ENCODE assay signal across 9 cellular contexts in the genomic region with DNA sequence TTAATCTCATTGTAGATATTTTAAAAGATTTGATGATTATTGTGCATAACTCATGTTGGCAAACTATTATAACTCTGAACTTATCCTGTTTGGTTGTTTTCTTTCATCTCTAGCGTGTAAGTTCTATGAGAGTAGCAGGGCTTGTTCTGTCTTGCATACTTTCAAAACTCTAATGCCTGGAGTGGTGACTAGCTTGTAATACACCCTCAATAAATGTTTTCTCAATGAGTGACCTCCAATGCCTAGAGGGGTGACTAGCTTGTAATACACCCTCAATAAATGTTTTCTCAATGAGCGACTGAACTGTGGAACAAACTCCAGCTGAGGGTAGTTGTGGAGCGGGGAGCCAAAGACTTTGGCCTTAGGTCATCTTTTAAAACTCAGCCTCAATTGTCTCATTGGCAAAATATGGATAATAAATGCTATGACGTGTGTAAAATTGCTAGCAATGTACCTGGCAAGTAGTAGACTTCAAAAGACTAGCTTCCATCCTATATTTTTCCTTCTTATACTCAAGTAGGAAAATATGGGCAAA. TPM values are rescaled to one million over a fixed set of nuclear protein-coding genes. Genes with fewer than 3 reads are reported as not detected.
DNase-seq lines count a peak whose midpoint lies in the region; ATAC-seq, FAIRE-seq and TF ChIP-seq lines count a peak whose summit lies in the region.
"Had no signal": no experiment of that assay in that cellular context is flagged by ENCODE, and none has a peak within 500 bp of the region (broad histone marks: within the 10 kb centered on the region; RNA-seq: fewer than 3 reads in every experiment).

No MANE protein-coding gene starts in this region.

- TF ChIP-seq EP300 in HepG2 (IDR thresholded peaks at IDR 0.05; ENCODE audit: low read depth in 2 of 2, low read length in 2 of 2), result no peak
- no peak for TF ChIP-seq EP300 in HepG2 (CRISPR knock-in tag; IDR thresholded peaks at IDR 0.05; ENCODE audit: borderline replicate concordance)

- ATAC-seq in activated T-helper 17 cell treated with anti-CD3 and anti-CD28 coated beads, Interleukin-2, amount 50 U/mL, for 72 hours (replicated peaks), result no peak
- ATAC-seq in HepG2, result no peak

- H3K27ac ChIP-seq in iPS-20b (ENCODE audit: low read length) (no peak overlapping the region), thyroid gland (peak overlapping the region in 2 of 3 donors; percentile 96 to 99), HepG2 (ENCODE audit: extremely low read length, insufficient read depth, low read length) (no peak overlapping the region)

- no TSS peak for BruUV-seq in HepG2 (replicated peaks; lab: Mats Ljungman, UMichigan)

- 0 out of 2 replicates have a peak overlapping the region, but pooled peaks have one; percentile 11 for H3K4me3 ChIP-seq in iPS-20b (ENCODE audit: low read length)
- no peak overlapping the region for H3K4me3 ChIP-seq in thyroid gland (replicated peaks in 1 of 3)
- no peak overlapping the region for H3K4me3 ChIP-seq in H7 (ENCODE audit: insufficient read depth, low read depth, low read length)
- H3K4me3 ChIP-seq in HepG2 (replicated peaks in 1 of 3; ENCODE audit: insufficient read depth in 1 of 3, low read depth in 2 of 3, low read length in 3 of 3), result no peak overlapping the region

- no peak for TF ChIP-seq POLR2A in thyroid gland (IDR thresholded peaks at IDR 0.05)
- no peak for TF ChIP-seq POLR2A in HepG2 (IDR thresholded peaks at IDR 0.05; ENCODE audit: insufficient read depth in 1 of 2, low read depth in 2 of 2, low read length in 2 of 2)

- H3K9me3 ChIP-seq in iPS-20b (ENCODE audit: insufficient read depth, low read depth, low read length) (no peaks in the 10 kb centered on the region), thyroid gland (no peaks in the 10 kb centered on the region), HepG2 (ENCODE audit: low read length) (no peaks in the 10 kb centered on the region)

- TF ChIP-seq RAD21 in HepG2 (CRISPR knock-in tag; IDR thresholded peaks at IDR 0.05), result no peak

- H3K27me3 ChIP-seq in iPS-20b (ENCODE audit: insufficient read depth, low read length) (no peaks in the 10 kb centered on the region), thyroid gland (no peaks in the 10 kb centered on the region), H7 (ENCODE audit: control insufficient read depth, insufficient read depth, low read length) (no peaks in the 10 kb centered on the region), HepG2 (ENCODE audit: control insufficient read depth in 1 of 2, insufficient read depth in 2 of 2, low read length in 2 of 2) (no peaks in the 10 kb centered on the region; a peak in 1 of 5 replicates)

- 96 to 97% methylated on average over 4 of the region's 4 CpGs for WGBS in thyroid gland, 2 donors
- WGBS in HepG2 (ENCODE audit: low lambda C conversion rate), result 38% methylated on average over 4 of the region's 4 CpGs

- H3K27ac Mint-ChIP-seq in activated CD4-positive, alpha-beta T cell treated with anti-CD3 and anti-CD28 coated beads, Interleukin-2, amount 10 ng/mL, durations not matched to agents 24 days and 14 days, result peak overlapping the region; percentile 48
- H3K27ac Mint-ChIP-seq in activated T-helper 17 cell treated with anti-CD3 and anti-CD28 coated beads, Interleukin-2, amount 50 U/mL, for 72 hours, result peak overlapping the region; percentile 100

- H3K36me3 ChIP-seq in iPS-20b (ENCODE audit: insufficient read depth, low read depth, low read length), result no peaks in the 10 kb centered on the region
- no peaks in the 10 kb centered on the region for H3K36me3 ChIP-seq in thyroid gland
- no peaks in the 10 kb centered on the region for H3K36me3 ChIP-seq in H7 (replicated peaks; ENCODE audit: control insufficient read depth, insufficient read depth, low read length)
- H3K36me3 ChIP-seq in HepG2 (replicated peaks in 1 of 2; ENCODE audit: control insufficient read depth in 1 of 2, insufficient read depth in 2 of 2, low read length in 2 of 2), result no peaks in the 10 kb centered on the region

- in situ Hi-C loops in HepG2 (cut with HindIII; ENCODE audit: extremely low pct_ligation_motif_present, low pct_unique_long_range_greater_than_20kb), result no loop called here

- peak overlapping the region; percentile 93 for H3K4me3 Mint-ChIP-seq in activated CD4-positive, alpha-beta T cell treated with anti-CD3 and anti-CD28 coated beads, Interleukin-2, amount 10 ng/mL, durations not matched to agents 24 days and 14 days
- H3K4me3 Mint-ChIP-seq in activated T-helper 17 cell treated with anti-CD3 and anti-CD28 coated beads, Interleukin-2, amount 50 U/mL, for 72 hours, result peak overlapping the region; percentile 100

- H3K4me1 ChIP-seq in iPS-20b (ENCODE audit: insufficient read depth, low read length) (peaks cover 4% of the 10 kb centered on the region), thyroid gland (peaks cover 20 to 33% of the 10 kb centered on the region in 2 donors), HepG2 (ENCODE audit: insufficient read depth, low read length) (no peaks in the 10 kb centered on the region)

- POLR2A ChIA-PET in HepG2 (lab: Yijun Ruan, JAX), result no interaction called here

- no peak overlapping the region for H3K4me2 ChIP-seq in HepG2 (ENCODE audit: low read depth, low read length)

- no peaks in the 10 kb centered on the region for H3K79me2 ChIP-seq in HepG2 (ENCODE audit: insufficient read depth, low read length)

- CTCF ChIA-PET in HepG2 (lab: Yijun Ruan, JAX; ENCODE audit: low intra/inter-chr PET ratio, low total read pairs), result no interaction called here

- H3K9ac ChIP-seq in iPS-20b (ENCODE audit: low read depth, low read length) (no peak overlapping the region), HepG2 (ENCODE audit: insufficient read depth, low read depth, low read length) (no peak overlapping the region)

- intact Hi-C loops in activated CD4-positive, alpha-beta T cell treated with anti-CD3 and anti-CD28 coated beads, Interleukin-2, amount 10 ng/mL, durations not matched to agents 24 days and 14 days (cut with micrococcal nuclease), result loop anchor here (2.0 to 10.0 kb wide), 3 partner anchors 21 to 53 kb away; no protein-coding TSS in a partner anchor
- intact Hi-C loops in thyroid gland (cut with DNase I) (no loop called here), HepG2 (cut with micrococcal nuclease; ENCODE audit: unreplicated experiment) (no loop called here)

- no peak for DNase-seq in activated CD4-positive, alpha-beta T cell treated with anti-CD3 and anti-CD28 coated beads, Interleukin-2, amount 10 ng/mL, durations not matched to agents 24 days and 14 days
- DNase-seq in activated CD4-positive, alpha-beta T cell treated with anti-CD3 and anti-CD28 coated beads for 48 hours, result no peak
- DNase-seq in thyroid gland (no peak), H7 (no peak), GF-D8 (lab: John Stamatoyannopoulos, UW) (no peak), HepG2 (ENCODE audit: low spot score) (no peak)

- peaks cover 32% of the 10 kb centered on the region for H3K4me1 Mint-ChIP-seq in activated CD4-positive, alpha-beta T cell treated with anti-CD3 and anti-CD28 coated beads, Interleukin-2, amount 10 ng/mL, durations not matched to agents 24 days and 14 days
- H3K4me1 Mint-ChIP-seq in activated T-helper 17 cell treated with anti-CD3 and anti-CD28 coated beads, Interleukin-2, amount 50 U/mL, for 72 hours, result peaks cover 17% of the 10 kb centered on the region

- H2AFZ ChIP-seq in HepG2 (ENCODE audit: low read length), result no peak overlapping the region

- H4K20me1 ChIP-seq in HepG2 (ENCODE audit: insufficient read depth, low read length), result no peaks in the 10 kb centered on the region

- TF ChIP-seq CTCF in thyroid gland (IDR thresholded peaks at IDR 0.05) (no peak), HepG2 (CRISPR knock-in tag; IDR thresholded peaks at IDR 0.05) (no peak)

- peaks cover 23% of the 10 kb centered on the region for H3K36me3 Mint-ChIP-seq in activated CD4-positive, alpha-beta T cell treated with anti-CD3 and anti-CD28 coated beads, Interleukin-2, amount 10 ng/mL, durations not matched to agents 24 days and 14 days (ENCODE audit: low read depth)
- H3K36me3 Mint-ChIP-seq in activated T-helper 17 cell treated with anti-CD3 and anti-CD28 coated beads, Interleukin-2, amount 50 U/mL, for 72 hours (ENCODE audit: low read depth), result peaks cover 13% of the 10 kb centered on the region

- H3K9me3 Mint-ChIP-seq in activated CD4-positive, alpha-beta T cell treated with anti-CD3 and anti-CD28 coated beads, Interleukin-2, amount 10 ng/mL, durations not matched to agents 24 days and 14 days, result peaks cover 4% of the 10 kb centered on the region
- H3K9me3 Mint-ChIP-seq in activated T-helper 17 cell treated with anti-CD3 and anti-CD28 coated beads, Interleukin-2, amount 50 U/mL, for 72 hours, result no peaks in the 10 kb centered on the region

- FAIRE-seq in HepG2 (lab: Jason Lieb, UNC), result no peak
- FAIRE-seq: A204.1 had no signal

- H3K27me3 Mint-ChIP-seq in activated CD4-positive, alpha-beta T cell treated with anti-CD3 and anti-CD28 coated beads, Interleukin-2, amount 10 ng/mL, durations not matched to agents 24 days and 14 days, result no peaks in the 10 kb centered on the region
- H3K27me3 Mint-ChIP-seq in activated T-helper 17 cell treated with anti-CD3 and anti-CD28 coated beads, Interleukin-2, amount 50 U/mL, for 72 hours, result no peaks in the 10 kb centered on the region

RNA-seq across cellular contexts. Expression of a gene that starts 1.8 kb away (rescaled TPM):
- total RNA-seq in activated CD4-positive, alpha-beta T cell treated with anti-CD3 and anti-CD28 coated beads, Interleukin-2, amount 10 ng/mL, durations not matched to agents 24 days and 14 days, result 18.0 and 19.7 TPM in 2 replicates
- 10 to 100 TPM; 14.9 to 31.6 TPM for total RNA-seq in activated T-helper 17 cell treated with anti-CD3 and anti-CD28 coated beads, Interleukin-2, amount 50 U/mL, for 72 hours
- total RNA-seq in thyroid gland, result 100 to 1,000 TPM in 2 of 4 donors, 10 to 100 TPM in 2; 78.0 to 127 (median 105) TPM
- 49.7 and 58.1 TPM in 2 replicates for total RNA-seq in H7 (2014; rRNA removed; shearing (Covaris generic))
- total RNA-seq in HepG2 (2016; rRNA removed; fragmentation: Illumina TruSeq; extraction: Trizol), result 0.65 TPM in 1 of 2 replicates, not detected in the other
- total RNA-seq in HepG2 (2016; cell fraction: cytosol; rRNA removed; fragmentation: Illumina TruSeq; extraction: Trizol; ENCODE audit: low read depth), result not detected in 2 replicates
- not detected in 2 replicates for total RNA-seq in HepG2 (2016; cell fraction: insoluble cytoplasmic fraction; rRNA removed; fragmentation: Illumina TruSeq; extraction: Trizol)
- not detected in 2 replicates for total RNA-seq in HepG2 (2016; cell fraction: membrane; rRNA removed; fragmentation: Illumina TruSeq; extraction: Trizol)
- not detected in 2 replicates for total RNA-seq in HepG2 (2016; cell fraction: nucleus; rRNA removed; fragmentation: Illumina TruSeq; extraction: Trizol)
- polyA plus RNA-seq in HepG2 (2011; rRNA removed), result not detected in 2 replicates
- polyA plus RNA-seq in HepG2 (2011; cell fraction: cytosol; rRNA removed), result not detected in 2 replicates
- not detected in 2 replicates for polyA plus RNA-seq in HepG2 (2011; cell fraction: nucleus; rRNA removed)
- polyA plus RNA-seq in HepG2 (2012), result not detected in 2 replicates
- polyA plus RNA-seq in HepG2 (2016; cell fraction: cytosol; fragmentation: Illumina TruSeq; extraction: Trizol; ENCODE audit: low read depth), result not detected in 2 replicates
- polyA plus RNA-seq in HepG2 (2016; cell fraction: insoluble cytoplasmic fraction; fragmentation: Illumina TruSeq; extraction: Trizol; ENCODE audit: low read depth), result not detected in 2 replicates
- polyA plus RNA-seq in HepG2 (2016; cell fraction: membrane; fragmentation: Illumina TruSeq; extraction: Trizol; ENCODE audit: low read depth), result not detected in 2 replicates
- not detected in 2 replicates for polyA plus RNA-seq in HepG2 (2016; cell fraction: nucleus; fragmentation: Illumina TruSeq; extraction: Trizol; ENCODE audit: insufficient read depth, low read depth)
- polyA minus RNA-seq in HepG2 (2011; rRNA and poly(A)+ RNA removed; ENCODE audit: low replicate concordance), result 64.3 TPM in 1 of 2 replicates, not detected in the other
- polyA minus RNA-seq in HepG2 (2011; cell fraction: cytosol; rRNA and poly(A)+ RNA removed), result 0.30 and 0.35 TPM in 2 replicates
- 0.12 and 0.26 TPM in 2 replicates for polyA minus RNA-seq in HepG2 (2011; cell fraction: nucleus; rRNA and poly(A)+ RNA removed)

Comparison
In these comparisons a context has a peak if more than half of its experiments do, and no peak if none do; other contexts are left out.
1. H3K27ac ChIP-seq: peak in thyroid gland (2 of 3); none in iPS-20b (single experiment) and HepG2 (single experiment).
2. RNA of a gene that starts 1.8 kb away (total RNA-seq): 78.0 to 127 TPM in thyroid gland, 49.7 to 58.1 TPM in H7, 14.9 to 31.6 TPM in activated T-helper 17 cell treated with anti-CD3 and anti-CD28 coated beads, Interleukin-2, amount 50 U/mL, for 72 hours and 18.0 to 19.7 TPM in activated CD4-positive, alpha-beta T cell treated with anti-CD3 and anti-CD28 coated beads, Interleukin-2, amount 10 ng/mL, durations not matched to agents 24 days and 14 days; 0.65 TPM in HepG2; every median in the first group is over 4 times any median in the second.